In genomic region chr11:116138280-116138679, GRCh38 we compare ENCODE assay signal across 8 cellular contexts.
"Had no signal": no experiment of that assay in that cellular context is flagged by ENCODE, and none has a peak within 500 bp of the region (broad histone marks: within the 10 kb centered on the region; RNA-seq: fewer than 3 reads in every experiment).

No MANE protein-coding gene starts in this region.

- H3K27ac ChIP-seq: HL-60, KMS-11 had no signal

- ATAC-seq: HepG2 had no signal

- H3K36me3 ChIP-seq: HAP-1 had no signal

- H3K9ac ChIP-seq: KMS-11 had no signal

- DNase-seq: GOT3, H7, KBM-7 had no signal

- H3K27ac Mint-ChIP-seq: IgD-negative memory B cell had no signal

- H3K4me1 Mint-ChIP-seq: IgD-negative memory B cell had no signal

- H3K36me3 Mint-ChIP-seq: IgD-negative memory B cell had no signal

- H3K4me3 ChIP-seq: HAP-1 had no signal

- H3K4me2 ChIP-seq: KMS-11 had no signal

- H3K9me3 ChIP-seq: HAP-1 had no signal

- H3K4me3 Mint-ChIP-seq: IgD-negative memory B cell had no signal
